Comparison of ENCODE assay signal across 13 cellular contexts in genomic region chr7:43631559-43631958, GRCh38. TPM values are rescaled to one million over a fixed set of nuclear protein-coding genes. Genes with fewer than 3 reads are reported as not detected.
DNase-seq lines count a peak whose midpoint lies in the region; ATAC-seq, FAIRE-seq and TF ChIP-seq lines count a peak whose summit lies in the region.
"Had no signal": no experiment of that assay in that cellular context is flagged by ENCODE, and none has a peak within 500 bp of the region (broad histone marks: within the 10 kb centered on the region; RNA-seq: fewer than 3 reads in every experiment).

No MANE protein-coding gene starts in this region.

- H3K9me3 ChIP-seq in MM.1S (replicated peaks; ENCODE audit: insufficient read depth, low read length) (no peaks in the 10 kb centered on the region), astrocyte (ENCODE audit: insufficient read depth, low read depth, low read length) (peaks cover 2% of the 10 kb centered on the region)
- H3K9me3 ChIP-seq: SJCRH30 had no signal

- H3K4me2 ChIP-seq in MM.1S (ENCODE audit: low read depth, low read length) (no peak overlapping the region), astrocyte (ENCODE audit: low read length) (no peak overlapping the region)

- no peak overlapping the region for H3K4me3 ChIP-seq in MM.1S (ENCODE audit: low read length)
- H3K4me3 ChIP-seq in astrocyte (ENCODE audit: insufficient read depth, low read depth, low read length): no peak overlapping the region
- H3K4me3 ChIP-seq: SJCRH30 had no signal

- H3F3A ChIP-seq in MM.1S (ENCODE audit: insufficient read depth, low read length): no peaks in the 10 kb centered on the region

- peak; percentile 62 to 64 for ATAC-seq in activated T-cell treated with anti-CD3 and anti-CD28 coated beads, Interleukin-2, amount 50 U/mL, for 72 hours (replicated peaks in 1 of 2)
- ATAC-seq in stimulated activated naive B cell treated with anti-CD40 and anti-IgM and Interleukin-4, amounts not matched to agents 10 μg/mL and 1 μg/mL and 100 μg/mL, for 72 hours (replicated peaks): peak in 1 of 2 donors; percentile 12
- ATAC-seq in HG03457 (IDR thresholded peaks at IDR 0.05; ENCODE audit: unreplicated experiment): no peak
- ATAC-seq: left ventricle myocardium superior had no signal

- H4K20me1 ChIP-seq in MM.1S (ENCODE audit: insufficient read depth, low read length) (no peaks in the 10 kb centered on the region), astrocyte (ENCODE audit: insufficient read depth, low read length) (peaks cover 20% of the 10 kb centered on the region)

- H3K79me2 ChIP-seq in MM.1S (ENCODE audit: low read length) (peaks cover 43% of the 10 kb centered on the region), astrocyte (ENCODE audit: insufficient read depth, low read length) (peaks cover 61% of the 10 kb centered on the region)

- TF ChIP-seq CTCF in MM.1S (IDR thresholded peaks at IDR 0.05; ENCODE audit: low read length) (no peak), astrocyte (IDR thresholded peaks at IDR 0.05; ENCODE audit: insufficient read depth, low read depth, low read length) (no peak), MCF 10A (IDR thresholded peaks at IDR 0.05; ENCODE audit: unreplicated experiment) (no peak)

- BruUV-seq in MCF 10A (replicated peaks; lab: Mats Ljungman, UMichigan): no TSS peak

- intact Hi-C loops in MCF 10A (cut with micrococcal nuclease): no loop called here

- no peak for DNase-seq in activated T-cell treated with anti-CD3 and anti-CD28 coated beads, Interleukin-2, amount 50 U/mL, for 72 hours
- no peak for DNase-seq in activated T-cell treated with anti-CD3 and anti-CD28 coated beads, Interleukin-2, amount 50 U/mL, for 1 hour
- peak; percentile 39 for DNase-seq in MM.1S
- no peak for DNase-seq in astrocyte (ENCODE audit: low read depth)
- no peak for DNase-seq in stimulated activated naive B cell treated with anti-CD40 and anti-IgM and Interleukin-4, amounts not matched to agents 10 μg/mL and 1 μg/mL and 100 μg/mL, for 72 hours
- no peak for DNase-seq in MCF 10A (ENCODE audit: unreplicated experiment)
- DNase-seq in cerebellum (ENCODE audit: low spot score): no peak
- DNase-seq: amygdala, foreskin melanocyte, left ventricle myocardium superior, NCI-H2029, SJCRH30 had no signal

- no peaks in the 10 kb centered on the region for H3K9me3 Mint-ChIP-seq in activated T-cell treated with anti-CD3 and anti-CD28 coated beads, Interleukin-2, amount 50 U/mL, for 72 hours
- H3K9me3 Mint-ChIP-seq in astrocyte (ENCODE audit: unreplicated experiment) (no peaks in the 10 kb centered on the region), MCF 10A (ENCODE audit: unreplicated experiment) (no peaks in the 10 kb centered on the region)
- H3K9me3 Mint-ChIP-seq in stimulated activated naive B cell treated with anti-CD40 and anti-IgM and Interleukin-4, amounts not matched to agents 10 μg/mL and 1 μg/mL and 100 μg/mL, for 72 hours: no peaks in the 10 kb centered on the region

- POLR2A ChIA-PET in MCF 10A (lab: Yijun Ruan, JAX): interaction anchor here (0.6 to 6.2 kb wide), 2 partner anchors 8 to 47 kb away, joined by 3 to 49 read pairs; partner anchors contain the start of gene STK17A

- CTCF ChIA-PET in MCF 10A (lab: Yijun Ruan, JAX): interaction anchor here (0.6 kb wide), 1 partner anchor 69 kb away, joined by 3 read pairs; no protein-coding TSS in a partner anchor

- H3K9me2 ChIP-seq in MM.1S (replicated peaks; ENCODE audit: insufficient read depth, low read length): no peaks in the 10 kb centered on the region

- H3K9ac ChIP-seq in MM.1S (ENCODE audit: low read length): no peak overlapping the region
- no peak overlapping the region for H3K9ac ChIP-seq in astrocyte (ENCODE audit: low read length)

- peak overlapping the region; percentile 26 for H3K27ac Mint-ChIP-seq in activated T-cell treated with anti-CD3 and anti-CD28 coated beads, Interleukin-2, amount 50 U/mL, for 72 hours
- H3K27ac Mint-ChIP-seq in astrocyte (ENCODE audit: unreplicated experiment): no peak overlapping the region
- peak overlapping the region; percentile 73 for H3K27ac Mint-ChIP-seq in stimulated activated naive B cell treated with anti-CD40 and anti-IgM and Interleukin-4, amounts not matched to agents 10 μg/mL and 1 μg/mL and 100 μg/mL, for 72 hours
- no peak overlapping the region for H3K27ac Mint-ChIP-seq in MCF 10A (ENCODE audit: low read depth, unreplicated experiment)

- H2AFZ ChIP-seq in MM.1S (ENCODE audit: low read length) (no peak overlapping the region), astrocyte (ENCODE audit: low read depth, low read length) (no peak overlapping the region)

- no peaks in the 10 kb centered on the region for H3K27me3 ChIP-seq in MM.1S (replicated peaks; ENCODE audit: insufficient read depth, low read length)
- no peaks in the 10 kb centered on the region for H3K27me3 ChIP-seq in astrocyte (ENCODE audit: insufficient read depth, low read length)
- H3K27me3 ChIP-seq: SJCRH30 had no signal

- H3K27me3 Mint-ChIP-seq in activated T-cell treated with anti-CD3 and anti-CD28 coated beads, Interleukin-2, amount 50 U/mL, for 72 hours (ENCODE audit: low read depth): no peaks in the 10 kb centered on the region
- H3K27me3 Mint-ChIP-seq in astrocyte (ENCODE audit: low read depth, unreplicated experiment) (no peaks in the 10 kb centered on the region), MCF 10A (ENCODE audit: insufficient read depth, unreplicated experiment) (no peaks in the 10 kb centered on the region)
- no peaks in the 10 kb centered on the region for H3K27me3 Mint-ChIP-seq in stimulated activated naive B cell treated with anti-CD40 and anti-IgM and Interleukin-4, amounts not matched to agents 10 μg/mL and 1 μg/mL and 100 μg/mL, for 72 hours

- peaks cover 9% of the 10 kb centered on the region for H3K4me1 ChIP-seq in MM.1S (ENCODE audit: low read length)
- H3K4me1 ChIP-seq in astrocyte (ENCODE audit: insufficient read depth, low read length): peaks cover 15% of the 10 kb centered on the region

- peak; percentile 5 for FAIRE-seq in astrocyte (lab: Jason Lieb, UNC)

- H3K27ac ChIP-seq in MM.1S (ENCODE audit: low read length) (peak overlapping the region; percentile 2; the same call in 1 of the 2 replicates), astrocyte (ENCODE audit: low read depth, low read length) (no peak overlapping the region)
- H3K27ac ChIP-seq: SJCRH30 had no signal

- H3K4me3 Mint-ChIP-seq in activated T-cell treated with anti-CD3 and anti-CD28 coated beads, Interleukin-2, amount 50 U/mL, for 72 hours: peak overlapping the region; percentile 58 to 70
- H3K4me3 Mint-ChIP-seq in astrocyte (ENCODE audit: unreplicated experiment): no peak overlapping the region
- no peak overlapping the region for H3K4me3 Mint-ChIP-seq in stimulated activated naive B cell treated with anti-CD40 and anti-IgM and Interleukin-4, amounts not matched to agents 10 μg/mL and 1 μg/mL and 100 μg/mL, for 72 hours
- H3K4me3 Mint-ChIP-seq in MCF 10A (ENCODE audit: unreplicated experiment): no peak overlapping the region

- H3K36me3 ChIP-seq in MM.1S (replicated peaks; ENCODE audit: insufficient read depth, low read length) (no peaks in the 10 kb centered on the region; the same call in 1 of the 2 replicates), astrocyte (ENCODE audit: insufficient read depth, low read length) (peaks cover 57% of the 10 kb centered on the region)

- H3K36me3 Mint-ChIP-seq in activated T-cell treated with anti-CD3 and anti-CD28 coated beads, Interleukin-2, amount 50 U/mL, for 72 hours (ENCODE audit: insufficient read depth in 2 of 2): peaks cover 16 to 39% of the 10 kb centered on the region in 2 donors
- H3K36me3 Mint-ChIP-seq in astrocyte (ENCODE audit: low read depth, unreplicated experiment) (peaks cover 22% of the 10 kb centered on the region), MCF 10A (ENCODE audit: insufficient read depth, unreplicated experiment) (peaks cover 83% of the 10 kb centered on the region)
- H3K36me3 Mint-ChIP-seq in stimulated activated naive B cell treated with anti-CD40 and anti-IgM and Interleukin-4, amounts not matched to agents 10 μg/mL and 1 μg/mL and 100 μg/mL, for 72 hours: peaks cover 50 to 78% of the 10 kb centered on the region in 2 donors

- peaks cover 92% of the 10 kb centered on the region for H3K4me1 Mint-ChIP-seq in activated T-cell treated with anti-CD3 and anti-CD28 coated beads, Interleukin-2, amount 50 U/mL, for 72 hours (ENCODE audit: low read depth)
- peaks cover 6% of the 10 kb centered on the region for H3K4me1 Mint-ChIP-seq in astrocyte (ENCODE audit: low read depth, unreplicated experiment)
- peaks cover 26 to 52% of the 10 kb centered on the region in 2 donors for H3K4me1 Mint-ChIP-seq in stimulated activated naive B cell treated with anti-CD40 and anti-IgM and Interleukin-4, amounts not matched to agents 10 μg/mL and 1 μg/mL and 100 μg/mL, for 72 hours
- peaks cover 20% of the 10 kb centered on the region for H3K4me1 Mint-ChIP-seq in MCF 10A (ENCODE audit: insufficient read depth, unreplicated experiment)

RNA-seq across cellular contexts. Expression of gene STK17A, which starts 48.7 kb away (rescaled TPM):
- total RNA-seq in activated T-cell treated with anti-CD3 and anti-CD28 coated beads, Interleukin-2, amount 50 U/mL, for 72 hours: 10 to 100 TPM; 49.2 to 56.4 TPM
- 38.4 and 39.1 TPM in 2 replicates for total RNA-seq in astrocyte
- total RNA-seq in MCF 10A (2022): 27.2 and 51.6 TPM in 2 replicates
- 30.2 TPM for total RNA-seq in cerebellum

Comparison
In these comparisons a context has a peak if more than half of its experiments do, and no peak if none do; other contexts are left out.
1. H3K27ac Mint-ChIP-seq: peak in activated T-cell treated with anti-CD3 and anti-CD28 coated beads, Interleukin-2, amount 50 U/mL, for 72 hours (single experiment) and stimulated activated naive B cell treated with anti-CD40 and anti-IgM and Interleukin-4, amounts not matched to agents 10 μg/mL and 1 μg/mL and 100 μg/mL, for 72 hours (single experiment); none in astrocyte (single experiment) and MCF 10A (single experiment).
2. H3K4me3 Mint-ChIP-seq: peak in activated T-cell treated with anti-CD3 and anti-CD28 coated beads, Interleukin-2, amount 50 U/mL, for 72 hours (2 of 2); none in astrocyte (single experiment), stimulated activated naive B cell treated with anti-CD40 and anti-IgM and Interleukin-4, amounts not matched to agents 10 μg/mL and 1 μg/mL and 100 μg/mL, for 72 hours (0 of 2) and MCF 10A (single experiment).